Comparison of ENCODE assay signal across 12 cellular contexts in the genomic region with DNA sequence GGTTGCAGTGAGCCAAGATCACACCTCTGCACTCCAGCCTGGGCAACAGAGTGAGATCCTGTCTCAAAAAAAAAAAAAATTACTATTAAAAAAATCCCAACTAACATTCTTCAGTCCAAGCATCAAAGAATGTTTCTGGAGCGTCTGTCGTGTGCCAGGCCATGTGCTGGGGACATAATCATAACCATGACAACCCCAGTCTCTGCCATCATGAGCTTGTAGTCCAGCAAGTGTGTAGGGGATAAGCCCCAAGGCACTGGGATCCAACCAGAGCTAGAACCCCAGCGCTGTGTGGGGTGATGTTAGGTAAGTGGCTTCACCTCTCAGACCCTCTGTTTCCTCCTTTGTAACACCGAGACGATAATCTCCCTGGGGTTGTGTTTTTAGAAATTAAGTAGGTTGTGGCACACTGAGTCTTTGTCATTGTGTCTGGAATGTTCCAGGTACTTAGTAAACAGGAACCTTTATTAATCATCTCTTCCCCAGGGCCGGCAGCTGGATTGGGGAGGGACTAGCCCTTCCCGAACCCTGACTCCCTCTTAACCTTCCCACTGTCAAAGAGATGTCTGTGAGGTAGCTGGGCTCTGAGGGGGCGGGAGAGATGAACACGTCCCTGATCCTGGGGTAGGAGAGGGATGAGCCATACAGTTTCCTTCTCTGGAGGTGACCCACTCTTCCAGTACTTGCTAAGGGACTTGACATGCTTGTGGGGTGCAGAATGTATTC. TPM values are rescaled to one million over a fixed set of nuclear protein-coding genes. Genes with fewer than 3 reads are reported as not detected.
A peak's percentile ranks its signal among the peaks of the same experiment; 100 is the strongest.
DNase-seq lines count a peak whose midpoint lies in the region; ATAC-seq and TF ChIP-seq lines count a peak whose summit lies in the region.
"Had no signal": no experiment of that assay in that cellular context is flagged by ENCODE, and none has a peak within 500 bp of the region (broad histone marks: within the 10 kb centered on the region; RNA-seq: fewer than 3 reads in every experiment).

No MANE protein-coding gene starts in this region.

- peaks cover 45% of the 10 kb centered on the region for H3K4me1 Mint-ChIP-seq in nephron progenitor cell

- no peak for TF ChIP-seq POLR2A in upper lobe of left lung (IDR thresholded peaks at IDR 0.05)

- DNase-seq in Right ventricle myocardium inferior (ENCODE audit: missing footprints) = peak; percentile 31
- DNase-seq in left ventricle myocardium superior = no peak
- DNase-seq in epithelial cell of proximal tubule (ENCODE audit: low read depth) = no peak
- DNase-seq in nephron progenitor cell = no peak
- DNase-seq in upper lobe of left lung = no peak
- no peak for DNase-seq in SHP77 (lab: John Stamatoyannopoulos, UW)
- DNase-seq: activated CD8-positive, alpha-beta T cell treated with anti-CD3 and anti-CD28 coated beads, Interleukin-2, amount 10 ng/mL, durations not matched to agents 7 days and 5 days; activated naive CD8-positive, alpha-beta T cell treated with anti-CD3 and anti-CD28 coated beads, Interleukin-2, amount 10 ng/mL, durations not matched to agents 7 days and 5 days; NCI-H1105; retina had no signal

- H3K4me1 ChIP-seq in upper lobe of left lung = peaks cover 47 to 67% (median 52%) of the 10 kb centered on the region in 4 donors

- no peak overlapping the region for H3K4me3 Mint-ChIP-seq in nephron progenitor cell
- H3K4me3 Mint-ChIP-seq: activated CD8-positive, alpha-beta T cell treated with anti-CD3 and anti-CD28 coated beads, Interleukin-2, amount 10 ng/mL, durations not matched to agents 7 days and 5 days; activated naive CD8-positive, alpha-beta T cell treated with anti-CD3 and anti-CD28 coated beads, Interleukin-2, amount 10 ng/mL, durations not matched to agents 7 days and 5 days had no signal

- no peak for ATAC-seq in Right ventricle myocardium inferior
- ATAC-seq in left ventricle myocardium superior = no peak
- no peak for ATAC-seq in upper lobe of left lung (ENCODE audit: low FRiP score in 2 of 2)
- no peak for ATAC-seq in GM19023 (IDR thresholded peaks at IDR 0.05; ENCODE audit: unreplicated experiment)
- no peak for ATAC-seq in GM18868 (IDR thresholded peaks at IDR 0.05; ENCODE audit: unreplicated experiment)
- ATAC-seq: activated CD8-positive, alpha-beta T cell treated with anti-CD3 and anti-CD28 coated beads, Interleukin-2, amount 10 ng/mL, durations not matched to agents 7 days and 5 days had no signal

- H3K9me3 ChIP-seq in upper lobe of left lung = no peaks in the 10 kb centered on the region

- H3K36me3 ChIP-seq in upper lobe of left lung = peaks cover 23 to 50% (median 30%) of the 10 kb centered on the region in 4 donors

- H3K27ac ChIP-seq in upper lobe of left lung = peak overlapping the region; percentile 98 to 99 (median 98)

- TF ChIP-seq EP300 in upper lobe of left lung (IDR thresholded peaks at IDR 0.05) = no peak

- TF ChIP-seq CTCF in epithelial cell of proximal tubule (conservative IDR thresholded peaks at IDR 0.05; ENCODE audit: low read depth, low read length) (no peak), nephron progenitor cell (IDR thresholded peaks at IDR 0.05) (no peak), upper lobe of left lung (IDR thresholded peaks at IDR 0.05) (no peak)

- 63 to 78% methylated on average over 8 to 9 of the region's 9 CpGs for WGBS in upper lobe of left lung, 2 donors

- no peaks in the 10 kb centered on the region for H3K27me3 Mint-ChIP-seq in nephron progenitor cell (ENCODE audit: low read depth, poor library complexity)
- H3K27me3 Mint-ChIP-seq: activated naive CD8-positive, alpha-beta T cell treated with anti-CD3 and anti-CD28 coated beads, Interleukin-2, amount 10 ng/mL, durations not matched to agents 7 days and 5 days had no signal

- H3K36me3 Mint-ChIP-seq in nephron progenitor cell (ENCODE audit: low read depth) = peaks cover 58% of the 10 kb centered on the region

- H3K4me3 ChIP-seq in epithelial cell of proximal tubule (ENCODE audit: low read depth, low read length) (peak overlapping the region; percentile 14), upper lobe of left lung (peak overlapping the region in 3 of 4 donors; percentile 24 to 76 (median 75))

- peaks cover 9% of the 10 kb centered on the region for H3K9me3 Mint-ChIP-seq in nephron progenitor cell
- H3K9me3 Mint-ChIP-seq: activated naive CD8-positive, alpha-beta T cell treated with anti-CD3 and anti-CD28 coated beads, Interleukin-2, amount 10 ng/mL, durations not matched to agents 7 days and 5 days had no signal

- peak overlapping the region; percentile 54 for H3K27ac Mint-ChIP-seq in nephron progenitor cell
- H3K27ac Mint-ChIP-seq: activated CD8-positive, alpha-beta T cell treated with anti-CD3 and anti-CD28 coated beads, Interleukin-2, amount 10 ng/mL, durations not matched to agents 7 days and 5 days; activated naive CD8-positive, alpha-beta T cell treated with anti-CD3 and anti-CD28 coated beads, Interleukin-2, amount 10 ng/mL, durations not matched to agents 7 days and 5 days had no signal

- no peaks in the 10 kb centered on the region for H3K27me3 ChIP-seq in upper lobe of left lung

- intact Hi-C loops in Right ventricle myocardium inferior (cut with DNase I) = no loop called here
- intact Hi-C loops in left ventricle myocardium superior (cut with micrococcal nuclease) = no loop called here

RNA-seq across cellular contexts. Expression of a gene that starts 5.2 kb away (rescaled TPM):
- total RNA-seq in Right ventricle myocardium inferior = 12.6 TPM
- 12.8 TPM for total RNA-seq in left ventricle myocardium superior
- total RNA-seq in epithelial cell of proximal tubule = 13.7 and 17.6 TPM in 2 replicates
- 10 to 100 TPM; 38.4 to 76.0 (median 55.2) TPM for total RNA-seq in upper lobe of left lung

RNA-seq across cellular contexts. Expression of a gene that starts 5.4 kb away (rescaled TPM):
- total RNA-seq in Right ventricle myocardium inferior (37.4 TPM), left ventricle myocardium superior (34.6 TPM), epithelial cell of proximal tubule (20.9 and 30.5 TPM in 2 replicates), upper lobe of left lung (100 to 1,000 TPM in 2 of 6 donors, 10 to 100 TPM in 4; 46.2 to 142 (median 65.4) TPM)

RNA-seq across cellular contexts. Expression of a gene that starts 28.2 kb away (rescaled TPM):
- 6.4 TPM for total RNA-seq in Right ventricle myocardium inferior
- total RNA-seq in left ventricle myocardium superior = 6.7 TPM
- total RNA-seq in epithelial cell of proximal tubule = 2.2 and 3.3 TPM in 2 replicates
- total RNA-seq in upper lobe of left lung = 10 to 100 TPM; 16.0 to 28.4 (median 21.5) TPM

RNA-seq across cellular contexts. Expression of a gene that starts 28.9 kb away (rescaled TPM):
- total RNA-seq in Right ventricle myocardium inferior (32.4 TPM), left ventricle myocardium superior (41.6 TPM), epithelial cell of proximal tubule (169 and 202 TPM in 2 replicates), upper lobe of left lung (10 to 100 TPM; 32.4 to 90.1 (median 55.3) TPM)

RNA-seq across cellular contexts. Expression of a gene that starts 31.6 kb away (rescaled TPM):
- total RNA-seq in Right ventricle myocardium inferior (16.8 TPM), left ventricle myocardium superior (16.9 TPM), epithelial cell of proximal tubule (13.3 and 32.0 TPM in 2 replicates), upper lobe of left lung (100 to 1,000 TPM in 1 of 6 donors, 10 to 100 TPM in 5; 18.0 to 133 (median 23.8) TPM)
